ENCODE assay signal across 1 cellular context in genomic region chr10:103491729-103492364, GRCh38.
TF ChIP-seq lines count a peak whose summit lies in the region.

No MANE protein-coding gene starts in this region.

TF ChIP-seq in WTC11, 78 proteins besides CTCF, POLR2A, EP300 and RAD21 (continued from another document):
- TF ChIP-seq NFYB (CRISPR knock-in tag; conservative IDR thresholded peaks at IDR 0.05; ENCODE audit: low read depth) (no peak), USF2 (CRISPR knock-in tag; IDR thresholded peaks at IDR 0.05) (peak; percentile 10; the same call in 1 of the 2 replicates)
